ENCODE assay signal across 1 cellular context in genomic region chr1:112689196-112689841, GRCh38.
TF ChIP-seq lines count a peak whose summit lies in the region.

No MANE protein-coding gene starts in this region.

TF ChIP-seq in endothelial cell of umbilical vein, 7 proteins besides CTCF, POLR2A, EP300 and RAD21:
- no peak for TF ChIP-seq MAX (IDR thresholded peaks at IDR 0.05; ENCODE audit: insufficient read depth, insufficient read length)
- TF ChIP-seq POLR2AphosphoS5 (IDR thresholded peaks at IDR 0.05; ENCODE audit: insufficient read depth, low read depth, low read length), result no peak
- no peak for TF ChIP-seq FOS (IDR thresholded peaks at IDR 0.05; ENCODE audit: borderline replicate concordance, insufficient read depth, low read length)
- TF ChIP-seq EZH2 (IDR thresholded peaks at IDR 0.05; ENCODE audit: borderline replicate concordance, low read depth, low read length, severe bottlenecking), result no peak
- no peak for TF ChIP-seq GATA2 (IDR thresholded peaks at IDR 0.05; ENCODE audit: insufficient read depth, insufficient read length, low read depth, low read length)
- TF ChIP-seq MYC (IDR thresholded peaks at IDR 0.05; ENCODE audit: low read depth, low read length), result no peak
- no peak for TF ChIP-seq JUN (IDR thresholded peaks at IDR 0.05; ENCODE audit: borderline replicate concordance, insufficient read depth, insufficient read length, low read depth)
